ENCODE assay signal across 16 cellular contexts in genomic region chrX:66914082-66914481, GRCh38.
DNase-seq lines count a peak whose midpoint lies in the region; ATAC-seq, FAIRE-seq and TF ChIP-seq lines count a peak whose summit lies in the region.
"Had no signal": no experiment of that assay in that cellular context is flagged by ENCODE, and none has a peak within 500 bp of the region (broad histone marks: within the 10 kb centered on the region; RNA-seq: fewer than 3 reads in every experiment).

No MANE protein-coding gene starts in this region.

- DNase-seq in GM23248 (peak; percentile 17), MV-4-11 (lab: John Stamatoyannopoulos, UW) (peak; percentile 85), bronchial epithelial cell (ENCODE audit: low read depth) (peak; percentile 26), myocyte (ENCODE audit: low read depth) (peak; percentile 9), COLO829 (ENCODE audit: low spot score) (no peak)
- no peak for DNase-seq in activated CD4-positive, alpha-beta T cell treated with anti-CD3 and anti-CD28 coated beads, Interleukin-2, amount 10 ng/mL, durations not matched to agents 7 days and 5 days
- DNase-seq: CD8-positive, alpha-beta T cell; NCI-H2081 treated with DMSO at 0.1 percent for 48 hours had no signal

- no peaks in the 10 kb centered on the region for H3F3A ChIP-seq in GM23248 (ENCODE audit: insufficient read depth)

- H3K36me3 ChIP-seq in GM23248 (ENCODE audit: low read depth) (no peaks in the 10 kb centered on the region), bronchial epithelial cell (ENCODE audit: control insufficient read depth, insufficient read depth, low read length) (no peaks in the 10 kb centered on the region)
- H3K36me3 ChIP-seq: esophagus muscularis mucosa had no signal

- CTCF ChIA-PET in activated CD4-positive, alpha-beta T cell treated with anti-CD3 and anti-CD28 coated beads, Interleukin-2, amount 10 ng/mL, durations not matched to agents 7 days and 5 days (lab: Charles Lee), result no interaction called here

- WGBS in GM23248 (ENCODE audit: low coverage in 1 of 2, low lambda C conversion rate in 2 of 2, missing lambda C conversion rate in 2 of 2), 2 experiments, result 57 to 73% methylated on average over 7 of the region's 7 CpGs

- no peaks in the 10 kb centered on the region for H3K9me3 Mint-ChIP-seq in activated CD4-positive, alpha-beta T cell treated with anti-CD3 and anti-CD28 coated beads, Interleukin-2, amount 10 ng/mL, durations not matched to agents 7 days and 5 days
- H3K9me3 Mint-ChIP-seq: activated T-helper 17 cell treated with anti-CD3 and anti-CD28 coated beads, Interleukin-2, amount 50 U/mL, for 72 hours; CD8-positive, alpha-beta T cell; nephron had no signal

- no peaks in the 10 kb centered on the region for H3K79me2 ChIP-seq in GM23248 (ENCODE audit: insufficient read depth)

- H3K4me1 Mint-ChIP-seq in activated CD4-positive, alpha-beta T cell treated with anti-CD3 and anti-CD28 coated beads, Interleukin-2, amount 10 ng/mL, durations not matched to agents 7 days and 5 days, result no peaks in the 10 kb centered on the region
- H3K4me1 Mint-ChIP-seq: activated T-helper 17 cell treated with anti-CD3 and anti-CD28 coated beads, Interleukin-2, amount 50 U/mL, for 72 hours had no signal

- ATAC-seq in HG03175 (IDR thresholded peaks at IDR 0.05; ENCODE audit: unreplicated experiment) (no peak), HG02588 (IDR thresholded peaks at IDR 0.05; ENCODE audit: unreplicated experiment) (no peak)
- ATAC-seq: activated CD4-positive, CD25-positive, alpha-beta regulatory T cell treated with anti-CD3 and anti-CD28 coated beads, Interleukin-2, amount 50 U/mL, for 24 hours; activated T-helper 17 cell treated with anti-CD3 and anti-CD28 coated beads, Interleukin-2, amount 50 U/mL, for 72 hours; CD8-positive, alpha-beta T cell; Right ventricle myocardium inferior had no signal

- H3K27ac Mint-ChIP-seq in activated CD4-positive, alpha-beta T cell treated with anti-CD3 and anti-CD28 coated beads, Interleukin-2, amount 10 ng/mL, durations not matched to agents 7 days and 5 days, result no peak overlapping the region
- H3K27ac Mint-ChIP-seq: activated T-helper 17 cell treated with anti-CD3 and anti-CD28 coated beads, Interleukin-2, amount 50 U/mL, for 72 hours; CD8-positive, alpha-beta T cell had no signal

- H3K9me3 ChIP-seq in GM23248 (ENCODE audit: low read depth), result no peaks in the 10 kb centered on the region
- H3K9me3 ChIP-seq: esophagus muscularis mucosa had no signal

- no peaks in the 10 kb centered on the region for H3K9me2 ChIP-seq in GM23248 (ENCODE audit: insufficient read depth)

- H3K27ac ChIP-seq in GM23248, result no peak overlapping the region
- H3K27ac ChIP-seq: esophagus muscularis mucosa had no signal

- no peak overlapping the region for H3K4me3 Mint-ChIP-seq in activated CD4-positive, alpha-beta T cell treated with anti-CD3 and anti-CD28 coated beads, Interleukin-2, amount 10 ng/mL, durations not matched to agents 7 days and 5 days
- H3K4me3 Mint-ChIP-seq: activated T-helper 17 cell treated with anti-CD3 and anti-CD28 coated beads, Interleukin-2, amount 50 U/mL, for 72 hours; CD8-positive, alpha-beta T cell; nephron had no signal

- no peak for TF ChIP-seq CTCF in bronchial epithelial cell (IDR thresholded peaks at IDR 0.05; ENCODE audit: insufficient read depth, low read length, severe bottlenecking)

- POLR2A ChIA-PET in activated CD4-positive, alpha-beta T cell treated with anti-CD3 and anti-CD28 coated beads, Interleukin-2, amount 10 ng/mL, durations not matched to agents 7 days and 5 days (lab: Charles Lee), result no interaction called here

- H2AFZ ChIP-seq in GM23248, result no peak overlapping the region

- H3K27me3 ChIP-seq in GM23248 (replicated peaks; ENCODE audit: insufficient read depth) (no peaks in the 10 kb centered on the region), bronchial epithelial cell (ENCODE audit: control insufficient read depth, insufficient read depth, low read length) (no peaks in the 10 kb centered on the region)
- H3K27me3 ChIP-seq: esophagus muscularis mucosa had no signal

- H3K4me2 ChIP-seq in GM23248 (ENCODE audit: unreplicated experiment), result no peak overlapping the region

- in situ Hi-C loops in GM23248 (cut with MboI), result no loop called here

- no peaks in the 10 kb centered on the region for H4K20me1 ChIP-seq in GM23248 (ENCODE audit: insufficient read depth)

- FAIRE-seq in bronchial epithelial cell (lab: Jason Lieb, UNC), result no peak
- FAIRE-seq: islet of Langerhans had no signal

- no peaks in the 10 kb centered on the region for H3K27me3 Mint-ChIP-seq in activated CD4-positive, alpha-beta T cell treated with anti-CD3 and anti-CD28 coated beads, Interleukin-2, amount 10 ng/mL, durations not matched to agents 7 days and 5 days

- H3K4me1 ChIP-seq in GM23248 (ENCODE audit: insufficient read depth), result no peaks in the 10 kb centered on the region
- H3K4me1 ChIP-seq: esophagus muscularis mucosa had no signal

- no peaks in the 10 kb centered on the region for H3K36me3 Mint-ChIP-seq in activated CD4-positive, alpha-beta T cell treated with anti-CD3 and anti-CD28 coated beads, Interleukin-2, amount 10 ng/mL, durations not matched to agents 7 days and 5 days (ENCODE audit: low read depth)
- H3K36me3 Mint-ChIP-seq: CD8-positive, alpha-beta T cell had no signal

- H3K4me3 ChIP-seq in GM23248 (no peak overlapping the region), bronchial epithelial cell (ENCODE audit: low read depth, low read length) (no peak overlapping the region)
- H3K4me3 ChIP-seq: esophagus muscularis mucosa had no signal

- H3K9ac ChIP-seq in GM23248, result no peak overlapping the region

Comparison
In these comparisons a context has a peak if more than half of its experiments do, and no peak if none do; other contexts are left out.
1. DNase-seq: peak in GM23248 (single experiment), MV-4-11 (single experiment), bronchial epithelial cell (single experiment) and myocyte (single experiment); none in activated CD4-positive, alpha-beta T cell treated with anti-CD3 and anti-CD28 coated beads, Interleukin-2, amount 10 ng/mL, durations not matched to agents 7 days and 5 days (single experiment) and COLO829 (single experiment).